Comparison of ENCODE assay signal across 8 cellular contexts in the genomic region with DNA sequence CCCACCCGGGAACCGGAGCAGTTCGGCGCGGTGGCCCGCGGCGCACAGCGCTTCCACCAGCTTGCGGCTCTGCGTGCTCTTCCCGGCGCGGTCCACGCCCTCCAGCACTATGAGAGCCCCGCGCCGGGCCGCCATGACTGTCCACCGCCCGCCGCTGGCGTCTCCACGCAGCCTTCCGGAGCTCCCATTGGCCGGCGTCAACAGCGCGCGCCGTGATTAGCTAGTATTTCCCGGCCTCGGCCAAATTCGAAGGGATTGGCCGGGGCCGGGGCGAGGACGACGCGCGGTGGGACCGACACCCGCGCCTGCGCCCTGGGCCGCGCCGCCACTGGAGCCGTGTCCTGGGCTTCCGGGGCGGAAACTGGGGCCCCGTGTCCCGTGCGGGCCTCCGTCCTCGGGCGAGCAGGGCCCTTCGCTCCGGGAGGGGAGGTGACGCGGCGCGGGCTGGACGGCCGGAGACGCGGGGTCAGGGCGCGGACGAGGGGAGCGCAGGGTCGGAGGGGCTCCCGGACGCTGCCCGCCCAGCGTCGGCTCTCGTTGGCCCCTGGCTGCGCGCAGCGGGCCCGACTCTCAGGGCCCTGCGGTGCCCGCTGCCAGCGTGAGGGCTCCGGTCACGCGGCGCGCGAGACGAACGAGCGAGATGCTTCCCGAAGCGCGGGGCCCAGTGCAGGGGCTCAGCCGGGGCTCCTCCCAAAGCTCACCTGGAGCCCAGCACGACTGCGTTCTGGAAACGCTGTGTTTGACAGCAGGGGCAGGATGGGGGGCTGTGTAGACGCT. TPM values are rescaled to one million over a fixed set of nuclear protein-coding genes. Genes with fewer than 3 reads are reported as not detected.
A peak's percentile ranks its signal among the peaks of the same experiment; 100 is the strongest.
DNase-seq lines count a peak whose midpoint lies in the region; TF ChIP-seq lines count a peak whose summit lies in the region.

A gene with protein sequence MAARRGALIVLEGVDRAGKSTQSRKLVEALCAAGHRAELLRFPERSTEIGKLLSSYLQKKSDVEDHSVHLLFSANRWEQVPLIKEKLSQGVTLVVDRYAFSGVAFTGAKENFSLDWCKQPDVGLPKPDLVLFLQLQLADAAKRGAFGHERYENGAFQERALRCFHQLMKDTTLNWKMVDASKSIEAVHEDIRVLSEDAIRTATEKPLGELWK (minus strand): TSS at position 167 of the 777 bp plus-strand sequence. CDS start 32 bp downstream, at position 135.

- H3K9me3 ChIP-seq in MG63, result no peaks in the 10 kb centered on the region

- H3K9me3 Mint-ChIP-seq in nephron, result no peaks in the 10 kb centered on the region
- H3K9me3 Mint-ChIP-seq in stimulated activated naive CD8-positive, alpha-beta T cell treated with anti-CD3 and anti-CD28 coated beads, Interleukin-15, Interleukin-2, amounts not matched to agents 100 ng/mL and 50 ng/mL, for 24 hours, result no peaks in the 10 kb centered on the region

- peak within 1 kb of the TSS; percentile 93 to 96 (median 94) for H3K4me3 Mint-ChIP-seq in nephron
- H3K4me3 Mint-ChIP-seq in stimulated activated naive CD8-positive, alpha-beta T cell treated with anti-CD3 and anti-CD28 coated beads, Interleukin-15, Interleukin-2, amounts not matched to agents 100 ng/mL and 50 ng/mL, for 24 hours, result peak within 1 kb of the TSS; percentile 88

- DNase-seq in ELF-1 (ENCODE audit: low read depth, low spot score), result peak; percentile 95
- DNase-seq in H7, result peak; percentile 99
- DNase-seq in MG63, result peak; percentile 97
- DNase-seq in SHP77 (lab: John Stamatoyannopoulos, UW), result peak; percentile 93 to 96
- DNase-seq in activated effector memory CD4-positive, alpha-beta T cell treated with Interleukin-2 at 50 U/mL for 16 hours, result peak; percentile 94
- peak; percentile 95 for DNase-seq in fibroblast of pulmonary artery (ENCODE audit: low read depth)

- no peaks in the 10 kb centered on the region for H3K27me3 ChIP-seq in H7 (ENCODE audit: control insufficient read depth, insufficient read depth, low read length)
- no peaks in the 10 kb centered on the region for H3K27me3 ChIP-seq in MG63

- peaks cover 19% of the 10 kb centered on the region for H3K36me3 ChIP-seq in H7 (replicated peaks; ENCODE audit: control insufficient read depth, insufficient read depth, low read length)
- peaks cover 73% of the 10 kb centered on the region for H3K36me3 ChIP-seq in MG63

- H3K27ac Mint-ChIP-seq in nephron, result peak within 1 kb of the TSS; percentile 82 to 92 (median 89)
- H3K27ac Mint-ChIP-seq in stimulated activated naive CD8-positive, alpha-beta T cell treated with anti-CD3 and anti-CD28 coated beads, Interleukin-15, Interleukin-2, amounts not matched to agents 100 ng/mL and 50 ng/mL, for 24 hours, result peak within 1 kb of the TSS; percentile 96

- H3K4me3 ChIP-seq in H7 (ENCODE audit: insufficient read depth, low read depth, low read length) (peak within 1 kb of the TSS; percentile 99), MG63 (peak within 1 kb of the TSS; percentile 99), fibroblast of pulmonary artery (replicated peaks; ENCODE audit: low read depth, low read length) (peak within 1 kb of the TSS; percentile 96)

- H3K36me3 Mint-ChIP-seq in nephron (ENCODE audit: low read depth), result peaks cover 26% of the 10 kb centered on the region
- H3K36me3 Mint-ChIP-seq in stimulated activated naive CD8-positive, alpha-beta T cell treated with anti-CD3 and anti-CD28 coated beads, Interleukin-15, Interleukin-2, amounts not matched to agents 100 ng/mL and 50 ng/mL, for 24 hours (ENCODE audit: low read depth), result peaks cover 59% of the 10 kb centered on the region

- no peaks in the 10 kb centered on the region for H3K27me3 Mint-ChIP-seq in nephron (ENCODE audit: low read depth)
- H3K27me3 Mint-ChIP-seq in stimulated activated naive CD8-positive, alpha-beta T cell treated with anti-CD3 and anti-CD28 coated beads, Interleukin-15, Interleukin-2, amounts not matched to agents 100 ng/mL and 50 ng/mL, for 24 hours, result no peaks in the 10 kb centered on the region

- peaks cover 13% of the 10 kb centered on the region for H3K4me1 Mint-ChIP-seq in nephron
- H3K4me1 Mint-ChIP-seq in stimulated activated naive CD8-positive, alpha-beta T cell treated with anti-CD3 and anti-CD28 coated beads, Interleukin-15, Interleukin-2, amounts not matched to agents 100 ng/mL and 50 ng/mL, for 24 hours (ENCODE audit: low read depth), result peaks cover 44% of the 10 kb centered on the region

- TF ChIP-seq CTCF in fibroblast of pulmonary artery (IDR thresholded peaks at IDR 0.05; ENCODE audit: low read length, missing control alignments) (no peak), nephron (IDR thresholded peaks at IDR 0.05; ENCODE audit: unreplicated experiment in 3 of 3) (no peak)

RNA-seq across cellular contexts. Expression of the gene that starts here (rescaled TPM):
- total RNA-seq in H7 (2014; rRNA removed; shearing (Covaris generic)), result 64.1 and 78.2 TPM in 2 replicates
- 48.4 and 87.7 TPM in 2 replicates for total RNA-seq in MG63 (2014; rRNA removed; shearing (Covaris generic); ENCODE audit: low replicate concordance)

Comparison
In these comparisons a context has a peak if more than half of its experiments do, and no peak if none do; other contexts are left out.
1. Peak in every context shown above with its lines: DNase-seq and H3K4me3 ChIP-seq.